1 cellular context compared by ENCODE assay signal in genomic region chr17:44038604-44039007, GRCh38.
TF ChIP-seq lines count a peak whose summit lies in the region.

No MANE protein-coding gene starts in this region.

TF ChIP-seq in SK-N-SH, 30 proteins besides CTCF, POLR2A, EP300 and RAD21:
- TF ChIP-seq NFIC (IDR thresholded peaks at IDR 0.05; ENCODE audit: borderline replicate concordance): no peak
- TF ChIP-seq ZBTB33 (IDR thresholded peaks at IDR 0.05; ENCODE audit: borderline replicate concordance, low read depth): no peak
- no peak for TF ChIP-seq POLR2AphosphoS5 (IDR thresholded peaks at IDR 0.05; ENCODE audit: low read depth, low read length)
- TF ChIP-seq RCOR1 (IDR thresholded peaks at IDR 0.05; ENCODE audit: low read length): peak; percentile 92
- TF ChIP-seq JUND (IDR thresholded peaks at IDR 0.05): no peak
- no peak for TF ChIP-seq SMC3 (IDR thresholded peaks at IDR 0.05; ENCODE audit: low read depth, low read length)
- peak; percentile 37 for TF ChIP-seq CHD2 (IDR thresholded peaks at IDR 0.05; ENCODE audit: low read length, partially characterized antibody)
- TF ChIP-seq RXRA (IDR thresholded peaks at IDR 0.05; ENCODE audit: borderline replicate concordance, low read depth): no peak
- no peak for TF ChIP-seq SIN3A (IDR thresholded peaks at IDR 0.05; ENCODE audit: borderline replicate concordance, low read depth, low read length)
- TF ChIP-seq TAF1 (IDR thresholded peaks at IDR 0.05; ENCODE audit: borderline replicate concordance, low read depth, low read length): no peak
- TF ChIP-seq RFX5 (IDR thresholded peaks at IDR 0.05; ENCODE audit: low read length): no peak
- TF ChIP-seq FOXM1 (IDR thresholded peaks at IDR 0.05; ENCODE audit: low read depth): no peak
- no peak; the same call in 1 of the 2 replicates for TF ChIP-seq GATA2 (CRISPR knock-in tag; IDR thresholded peaks at IDR 0.05)
- no peak for TF ChIP-seq TEAD4 (IDR thresholded peaks at IDR 0.05; ENCODE audit: borderline replicate concordance, insufficient read depth)
